ENCODE assay signal across 22 cellular contexts in the genomic region with DNA sequence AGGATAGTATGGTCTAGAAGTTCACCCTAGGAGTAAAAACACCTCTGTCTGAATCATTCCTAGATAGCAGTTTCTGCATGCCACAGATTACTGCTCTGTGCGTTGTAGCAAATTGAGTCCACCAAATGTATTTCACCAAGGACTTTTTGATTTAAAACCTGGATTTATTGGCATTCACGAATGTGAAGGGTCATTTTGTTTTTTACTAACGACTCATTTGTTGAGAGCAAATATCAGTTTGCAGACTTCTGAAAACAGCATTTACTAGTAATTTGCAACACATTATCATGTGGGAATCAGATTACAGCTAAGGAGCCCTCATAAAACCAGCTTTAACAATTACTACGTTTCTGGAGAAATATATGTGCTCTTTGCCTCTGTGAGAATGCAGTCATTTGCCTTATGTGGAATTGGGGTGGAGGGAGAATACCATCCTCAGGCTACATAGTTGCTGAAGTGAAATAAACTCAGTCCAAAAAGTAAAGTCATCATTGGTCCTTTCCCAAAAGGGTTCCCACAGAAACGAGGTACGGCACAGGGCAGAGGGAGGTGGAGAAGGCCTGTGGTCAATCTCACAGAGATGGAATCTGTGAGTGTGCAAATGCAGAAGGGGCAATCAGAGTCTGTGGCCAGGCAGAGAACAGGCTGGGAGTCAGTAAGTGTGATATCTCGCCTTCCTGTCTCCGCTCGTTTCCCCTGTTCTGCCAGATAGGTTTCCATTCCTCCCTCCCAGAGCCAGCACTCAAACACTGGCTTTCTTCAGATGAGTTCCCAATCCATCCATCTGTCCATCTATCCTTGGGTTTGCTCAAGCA.
"Had no signal": no experiment of that assay in that cellular context is flagged by ENCODE, and none has a peak within 500 bp of the region (broad histone marks: within the 10 kb centered on the region; RNA-seq: fewer than 3 reads in every experiment).

No MANE protein-coding gene starts in this region.

- H3K9ac ChIP-seq: parathyroid adenoma had no signal

- ATAC-seq: left lobe of liver; natural killer cell treated with Interleukin-12 subunit alpha and Interleukin-12 subunit beta and Interleukin-15 and Interleukin-18, amount 100 ng/mL, for 72 hours; sciatic nerve; stimulated activated effector memory CD8-positive, alpha-beta T cell treated with anti-CD3 and anti-CD28 coated beads, Interleukin-12 subunit alpha, Interleukin-12 subunit beta, amount 100 ng/mL, for 72 hours had no signal

- H3K4me3 ChIP-seq: dorsolateral prefrontal cortex, lung, testis had no signal

- H3K27ac ChIP-seq: brain microvascular endothelial cell, dorsolateral prefrontal cortex, epithelial cell of prostate, parathyroid adenoma, testis had no signal

- H3K4me1 ChIP-seq: parathyroid adenoma, testis had no signal

- H3K79me2 ChIP-seq: parathyroid adenoma had no signal

- H3K9me3 ChIP-seq: testis had no signal

- H3K36me3 ChIP-seq: brain microvascular endothelial cell had no signal

- H3K27me3 ChIP-seq: brain microvascular endothelial cell, dorsolateral prefrontal cortex, testis had no signal

- DNase-seq: activated CD4-positive, alpha-beta memory T cell treated with anti-CD3 and anti-CD28 coated beads for 36 hours; activated CD4-positive, alpha-beta T cell treated with anti-CD3 and anti-CD28 coated beads for 4 hours; activated gamma-delta T cell treated with Interleukin-2 at 50 U/mL for 16 hours; activated naive CD8-positive, alpha-beta T cell treated with anti-CD3 and anti-CD28 coated beads for 36 hours; activated T-cell treated with anti-CD3 and anti-CD28 coated beads for 4 hours; brain microvascular endothelial cell; central memory CD4-positive, alpha-beta T cell; dorsolateral prefrontal cortex; foreskin melanocyte; glutamatergic neuron; hippocampal formation; islet precursor cell; stimulated activated CD4-positive, alpha-beta T cell treated with anti-CD3 and anti-CD28 coated beads, Interleukin-4, amount 100 ng/mL, for 24 hours; T-helper 9 cell; testis had no signal
